Comparison of ENCODE assay signal across 1 cellular context in the genomic region with DNA sequence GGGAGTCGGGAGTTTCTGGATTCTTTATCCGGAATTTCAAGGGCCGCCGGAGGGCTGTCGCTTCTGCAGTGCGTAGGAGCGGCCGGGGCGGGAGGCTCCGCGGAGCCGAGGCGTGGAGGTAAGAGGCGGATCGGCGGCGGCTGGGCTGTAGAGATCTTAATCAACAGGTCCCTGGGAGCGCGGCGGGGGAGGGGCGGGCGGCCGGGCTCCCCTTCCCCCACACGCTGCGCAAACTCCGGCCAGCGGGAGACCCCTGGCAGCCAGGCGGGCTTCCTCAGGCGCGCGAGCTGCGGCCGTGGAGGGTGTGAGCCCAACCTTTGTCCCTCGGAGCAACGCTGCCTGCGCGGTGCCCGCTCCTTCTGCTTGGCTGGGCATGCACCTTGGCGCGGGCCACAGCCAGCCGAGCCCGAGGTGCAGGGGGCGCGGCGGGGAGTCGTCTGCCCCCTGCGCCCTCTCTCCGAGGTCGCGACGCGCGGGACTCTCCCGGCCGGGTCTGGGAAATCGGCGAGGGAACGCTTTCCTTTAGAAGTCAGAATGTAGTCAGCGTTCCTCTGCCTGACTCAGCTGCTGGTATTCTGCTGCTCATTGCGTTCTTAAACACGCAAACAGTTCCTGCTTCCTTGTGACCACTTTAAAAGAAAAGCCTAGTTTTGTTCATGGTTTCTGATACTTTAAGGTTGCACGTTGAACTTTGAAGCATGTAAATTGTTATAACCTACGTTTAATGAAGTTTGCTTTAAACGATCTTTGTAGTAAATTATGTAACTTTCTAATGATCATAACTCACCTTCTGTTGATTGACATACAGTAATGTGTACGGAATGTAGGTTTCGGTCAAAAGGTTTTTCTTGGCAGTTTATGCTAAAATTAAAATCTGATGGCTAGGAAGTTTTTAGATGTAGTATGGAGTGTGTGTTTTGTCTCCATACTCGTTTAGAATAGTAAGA.
A peak's percentile ranks its signal among the peaks of the same experiment; 100 is the strongest.
TF ChIP-seq lines count a peak whose summit lies in the region.

A gene (plus strand): TSS at position 20 of the 947 bp plus-strand sequence. CDS start 37,736 bp downstream, outside the sequence.

TF ChIP-seq in HEK293, 187 proteins besides CTCF, POLR2A, EP300 and RAD21 (continued from another document and continues in another):
- TF ChIP-seq, protein P1, sequence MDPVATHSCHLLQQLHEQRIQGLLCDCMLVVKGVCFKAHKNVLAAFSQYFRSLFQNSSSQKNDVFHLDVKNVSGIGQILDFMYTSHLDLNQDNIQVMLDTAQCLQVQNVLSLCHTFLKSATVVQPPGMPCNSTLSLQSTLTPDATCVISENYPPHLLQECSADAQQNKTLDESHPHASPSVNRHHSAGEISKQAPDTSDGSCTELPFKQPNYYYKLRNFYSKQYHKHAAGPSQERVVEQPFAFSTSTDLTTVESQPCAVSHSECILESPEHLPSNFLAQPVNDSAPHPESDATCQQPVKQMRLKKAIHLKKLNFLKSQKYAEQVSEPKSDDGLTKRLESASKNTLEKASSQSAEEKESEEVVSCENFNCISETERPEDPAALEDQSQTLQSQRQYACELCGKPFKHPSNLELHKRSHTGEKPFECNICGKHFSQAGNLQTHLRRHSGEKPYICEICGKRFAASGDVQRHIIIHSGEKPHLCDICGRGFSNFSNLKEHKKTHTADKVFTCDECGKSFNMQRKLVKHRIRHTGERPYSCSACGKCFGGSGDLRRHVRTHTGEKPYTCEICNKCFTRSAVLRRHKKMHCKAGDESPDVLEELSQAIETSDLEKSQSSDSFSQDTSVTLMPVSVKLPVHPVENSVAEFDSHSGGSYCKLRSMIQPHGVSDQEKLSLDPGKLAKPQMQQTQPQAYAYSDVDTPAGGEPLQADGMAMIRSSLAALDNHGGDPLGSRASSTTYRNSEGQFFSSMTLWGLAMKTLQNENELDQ (tag by site-specific recombination; IDR thresholded peaks at IDR 0.05; ENCODE audit: low read depth), result no peak
- TF ChIP-seq, protein P2, sequence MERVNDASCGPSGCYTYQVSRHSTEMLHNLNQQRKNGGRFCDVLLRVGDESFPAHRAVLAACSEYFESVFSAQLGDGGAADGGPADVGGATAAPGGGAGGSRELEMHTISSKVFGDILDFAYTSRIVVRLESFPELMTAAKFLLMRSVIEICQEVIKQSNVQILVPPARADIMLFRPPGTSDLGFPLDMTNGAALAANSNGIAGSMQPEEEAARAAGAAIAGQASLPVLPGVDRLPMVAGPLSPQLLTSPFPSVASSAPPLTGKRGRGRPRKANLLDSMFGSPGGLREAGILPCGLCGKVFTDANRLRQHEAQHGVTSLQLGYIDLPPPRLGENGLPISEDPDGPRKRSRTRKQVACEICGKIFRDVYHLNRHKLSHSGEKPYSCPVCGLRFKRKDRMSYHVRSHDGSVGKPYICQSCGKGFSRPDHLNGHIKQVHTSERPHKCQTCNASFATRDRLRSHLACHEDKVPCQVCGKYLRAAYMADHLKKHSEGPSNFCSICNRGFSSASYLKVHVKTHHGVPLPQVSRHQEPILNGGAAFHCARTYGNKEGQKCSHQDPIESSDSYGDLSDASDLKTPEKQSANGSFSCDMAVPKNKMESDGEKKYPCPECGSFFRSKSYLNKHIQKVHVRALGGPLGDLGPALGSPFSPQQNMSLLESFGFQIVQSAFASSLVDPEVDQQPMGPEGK (tag by site-specific recombination; IDR thresholded peaks at IDR 0.05), result peak; percentile 86
- TF ChIP-seq ZNF48 (tag by site-specific recombination; IDR thresholded peaks at IDR 0.05) (no peak), HOXA7 (CRISPR knock-in tag; IDR thresholded peaks at IDR 0.05; ENCODE audit: borderline replicate concordance) (no peak), FEZF1 (tag by site-specific recombination; IDR thresholded peaks at IDR 0.05) (0 out of 2 replicates have a peak, but pooled peaks have one; percentile 25), ZNF146 (tag by site-specific recombination; IDR thresholded peaks at IDR 0.05) (no peak), ZFP69B (tag by site-specific recombination; IDR thresholded peaks at IDR 0.05) (peak; percentile 70; the same call in 1 of the 2 replicates), ZBTB7A (tag by site-specific recombination; IDR thresholded peaks at IDR 0.05; ENCODE audit: low read depth) (0 out of 2 replicates have a peak, but pooled peaks have one; percentile 27), YY2 (tag by site-specific recombination; IDR thresholded peaks at IDR 0.05) (0 out of 2 replicates have a peak, but pooled peaks have one; percentile 16), ZNF701 (tag by site-specific recombination; IDR thresholded peaks at IDR 0.05) (no peak), ZNF157 (tag by site-specific recombination; IDR thresholded peaks at IDR 0.05) (no peak), MYNN (tag by site-specific recombination; IDR thresholded peaks at IDR 0.05; ENCODE audit: borderline replicate concordance) (peak; percentile 69), ZNF324 (tag by site-specific recombination; IDR thresholded peaks at IDR 0.05) (peak; percentile 42; the same call in 1 of the 2 replicates), ZNF473 (tag by site-specific recombination; IDR thresholded peaks at IDR 0.05) (no peak), ZNF776 (tag by site-specific recombination; IDR thresholded peaks at IDR 0.05; ENCODE audit: borderline replicate concordance) (no peak), SETDB1 (IDR thresholded peaks at IDR 0.05; ENCODE audit: insufficient read length, low read length) (no peak), ZNF202 (tag by site-specific recombination; IDR thresholded peaks at IDR 0.05; ENCODE audit: borderline replicate concordance) (no peak), GFI1B (tag by site-specific recombination; IDR thresholded peaks at IDR 0.05) (no peak), ZNF76 (tag by site-specific recombination; IDR thresholded peaks at IDR 0.05; ENCODE audit: borderline replicate concordance, low read depth) (peak; percentile 40; the same call in 1 of the 2 replicates), KLF7 (tag by site-specific recombination; IDR thresholded peaks at IDR 0.05; ENCODE audit: borderline replicate concordance) (0 out of 2 replicates have a peak, but pooled peaks have one; percentile 38), ZNF19 (tag by site-specific recombination; IDR thresholded peaks at IDR 0.05; ENCODE audit: low read depth) (no peak), YY1 (tag by site-specific recombination; IDR thresholded peaks at IDR 0.05) (0 out of 2 replicates have a peak, but pooled peaks have one; percentile 27), ZSCAN23 (tag by site-specific recombination; IDR thresholded peaks at IDR 0.05) (no peak), ZNF292 (tag by site-specific recombination; IDR thresholded peaks at IDR 0.05; ENCODE audit: borderline replicate concordance, low read depth) (no peak), ZBTB20 (tag by site-specific recombination; IDR thresholded peaks at IDR 0.05) (peak; percentile 46; the same call in 1 of the 2 replicates), ZNF211 (tag by site-specific recombination; IDR thresholded peaks at IDR 0.05; ENCODE audit: low read depth) (no peak), ZBTB8A (tag by site-specific recombination; IDR thresholded peaks at IDR 0.05) (peak; percentile 90), ZNF37A (tag by site-specific recombination; IDR thresholded peaks at IDR 0.05) (no peak), ZNF174 (tag by site-specific recombination; IDR thresholded peaks at IDR 0.05) (no peak), ZNF626 (tag by site-specific recombination; IDR thresholded peaks at IDR 0.05) (no peak), HOXC10 (CRISPR knock-in tag; IDR thresholded peaks at IDR 0.05) (no peak), ZNF350 (tag by site-specific recombination; IDR thresholded peaks at IDR 0.05) (no peak), ZIC2 (tag by site-specific recombination; IDR thresholded peaks at IDR 0.05) (peak; percentile 88)
- TF ChIP-seq, protein P3, sequence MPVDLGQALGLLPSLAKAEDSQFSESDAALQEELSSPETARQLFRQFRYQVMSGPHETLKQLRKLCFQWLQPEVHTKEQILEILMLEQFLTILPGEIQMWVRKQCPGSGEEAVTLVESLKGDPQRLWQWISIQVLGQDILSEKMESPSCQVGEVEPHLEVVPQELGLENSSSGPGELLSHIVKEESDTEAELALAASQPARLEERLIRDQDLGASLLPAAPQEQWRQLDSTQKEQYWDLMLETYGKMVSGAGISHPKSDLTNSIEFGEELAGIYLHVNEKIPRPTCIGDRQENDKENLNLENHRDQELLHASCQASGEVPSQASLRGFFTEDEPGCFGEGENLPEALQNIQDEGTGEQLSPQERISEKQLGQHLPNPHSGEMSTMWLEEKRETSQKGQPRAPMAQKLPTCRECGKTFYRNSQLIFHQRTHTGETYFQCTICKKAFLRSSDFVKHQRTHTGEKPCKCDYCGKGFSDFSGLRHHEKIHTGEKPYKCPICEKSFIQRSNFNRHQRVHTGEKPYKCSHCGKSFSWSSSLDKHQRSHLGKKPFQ (tag by site-specific recombination; IDR thresholded peaks at IDR 0.05), result 0 out of 2 replicates have a peak, but pooled peaks have one; percentile 20
- TF ChIP-seq, protein P4, sequence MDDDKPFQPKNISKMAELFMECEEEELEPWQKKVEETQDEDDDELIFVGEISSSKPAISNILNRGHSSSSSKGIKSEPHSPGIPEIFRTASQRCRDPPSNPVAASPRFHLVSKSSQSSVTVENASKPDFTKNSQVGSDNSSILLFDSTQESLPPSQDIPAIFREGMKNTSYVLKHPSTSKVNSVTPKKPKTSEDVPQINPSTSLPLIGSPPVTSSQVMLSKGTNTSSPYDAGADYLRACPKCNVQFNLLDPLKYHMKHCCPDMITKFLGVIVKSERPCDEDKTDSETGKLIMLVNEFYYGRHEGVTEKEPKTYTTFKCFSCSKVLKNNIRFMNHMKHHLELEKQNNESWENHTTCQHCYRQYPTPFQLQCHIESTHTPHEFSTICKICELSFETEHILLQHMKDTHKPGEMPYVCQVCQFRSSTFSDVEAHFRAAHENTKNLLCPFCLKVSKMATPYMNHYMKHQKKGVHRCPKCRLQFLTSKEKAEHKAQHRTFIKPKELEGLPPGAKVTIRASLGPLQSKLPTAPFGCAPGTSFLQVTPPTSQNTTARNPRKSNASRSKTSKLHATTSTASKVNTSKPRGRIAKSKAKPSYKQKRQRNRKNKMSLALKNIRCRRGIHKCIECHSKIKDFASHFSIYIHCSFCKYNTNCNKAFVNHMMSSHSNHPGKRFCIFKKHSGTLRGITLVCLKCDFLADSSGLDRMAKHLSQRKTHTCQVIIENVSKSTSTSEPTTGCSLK (tag by site-specific recombination; IDR thresholded peaks at IDR 0.05), result no peak
- TF ChIP-seq, protein P5, sequence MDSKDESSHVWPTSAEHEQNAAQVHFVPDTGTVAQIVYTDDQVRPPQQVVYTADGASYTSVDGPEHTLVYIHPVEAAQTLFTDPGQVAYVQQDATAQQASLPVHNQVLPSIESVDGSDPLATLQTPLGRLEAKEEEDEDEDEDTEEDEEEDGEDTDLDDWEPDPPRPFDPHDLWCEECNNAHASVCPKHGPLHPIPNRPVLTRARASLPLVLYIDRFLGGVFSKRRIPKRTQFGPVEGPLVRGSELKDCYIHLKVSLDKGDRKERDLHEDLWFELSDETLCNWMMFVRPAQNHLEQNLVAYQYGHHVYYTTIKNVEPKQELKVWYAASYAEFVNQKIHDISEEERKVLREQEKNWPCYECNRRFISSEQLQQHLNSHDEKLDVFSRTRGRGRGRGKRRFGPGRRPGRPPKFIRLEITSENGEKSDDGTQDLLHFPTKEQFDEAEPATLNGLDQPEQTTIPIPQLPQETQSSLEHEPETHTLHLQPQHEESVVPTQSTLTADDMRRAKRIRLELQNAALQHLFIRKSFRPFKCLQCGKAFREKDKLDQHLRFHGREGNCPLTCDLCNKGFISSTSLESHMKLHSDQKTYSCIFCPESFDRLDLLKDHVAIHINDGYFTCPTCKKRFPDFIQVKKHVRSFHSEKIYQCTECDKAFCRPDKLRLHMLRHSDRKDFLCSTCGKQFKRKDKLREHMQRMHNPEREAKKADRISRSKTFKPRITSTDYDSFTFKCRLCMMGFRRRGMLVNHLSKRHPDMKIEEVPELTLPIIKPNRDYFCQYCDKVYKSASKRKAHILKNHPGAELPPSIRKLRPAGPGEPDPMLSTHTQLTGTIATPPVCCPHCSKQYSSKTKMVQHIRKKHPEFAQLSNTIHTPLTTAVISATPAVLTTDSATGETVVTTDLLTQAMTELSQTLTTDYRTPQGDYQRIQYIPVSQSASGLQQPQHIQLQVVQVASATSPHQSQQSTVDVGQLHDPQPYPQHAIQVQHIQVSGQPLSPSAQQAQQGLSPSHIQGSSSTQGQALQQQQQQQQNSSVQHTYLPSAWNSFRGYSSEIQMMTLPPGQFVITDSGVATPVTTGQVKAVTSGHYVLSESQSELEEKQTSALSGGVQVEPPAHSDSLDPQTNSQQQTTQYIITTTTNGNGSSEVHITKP (tag by site-specific recombination; IDR thresholded peaks at IDR 0.05), result no peak; the same call in 1 of the 2 replicates
- TF ChIP-seq, protein P6, sequence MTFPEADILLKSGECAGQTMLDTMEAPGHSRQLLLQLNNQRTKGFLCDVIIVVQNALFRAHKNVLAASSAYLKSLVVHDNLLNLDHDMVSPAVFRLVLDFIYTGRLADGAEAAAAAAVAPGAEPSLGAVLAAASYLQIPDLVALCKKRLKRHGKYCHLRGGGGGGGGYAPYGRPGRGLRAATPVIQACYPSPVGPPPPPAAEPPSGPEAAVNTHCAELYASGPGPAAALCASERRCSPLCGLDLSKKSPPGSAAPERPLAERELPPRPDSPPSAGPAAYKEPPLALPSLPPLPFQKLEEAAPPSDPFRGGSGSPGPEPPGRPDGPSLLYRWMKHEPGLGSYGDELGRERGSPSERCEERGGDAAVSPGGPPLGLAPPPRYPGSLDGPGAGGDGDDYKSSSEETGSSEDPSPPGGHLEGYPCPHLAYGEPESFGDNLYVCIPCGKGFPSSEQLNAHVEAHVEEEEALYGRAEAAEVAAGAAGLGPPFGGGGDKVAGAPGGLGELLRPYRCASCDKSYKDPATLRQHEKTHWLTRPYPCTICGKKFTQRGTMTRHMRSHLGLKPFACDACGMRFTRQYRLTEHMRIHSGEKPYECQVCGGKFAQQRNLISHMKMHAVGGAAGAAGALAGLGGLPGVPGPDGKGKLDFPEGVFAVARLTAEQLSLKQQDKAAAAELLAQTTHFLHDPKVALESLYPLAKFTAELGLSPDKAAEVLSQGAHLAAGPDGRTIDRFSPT (tag by site-specific recombination; IDR thresholded peaks at IDR 0.05), result peak; percentile 89
- TF ChIP-seq, protein P7, sequence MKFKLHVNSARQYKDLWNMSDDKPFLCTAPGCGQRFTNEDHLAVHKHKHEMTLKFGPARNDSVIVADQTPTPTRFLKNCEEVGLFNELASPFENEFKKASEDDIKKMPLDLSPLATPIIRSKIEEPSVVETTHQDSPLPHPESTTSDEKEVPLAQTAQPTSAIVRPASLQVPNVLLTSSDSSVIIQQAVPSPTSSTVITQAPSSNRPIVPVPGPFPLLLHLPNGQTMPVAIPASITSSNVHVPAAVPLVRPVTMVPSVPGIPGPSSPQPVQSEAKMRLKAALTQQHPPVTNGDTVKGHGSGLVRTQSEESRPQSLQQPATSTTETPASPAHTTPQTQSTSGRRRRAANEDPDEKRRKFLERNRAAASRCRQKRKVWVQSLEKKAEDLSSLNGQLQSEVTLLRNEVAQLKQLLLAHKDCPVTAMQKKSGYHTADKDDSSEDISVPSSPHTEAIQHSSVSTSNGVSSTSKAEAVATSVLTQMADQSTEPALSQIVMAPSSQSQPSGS (tag by site-specific recombination; IDR thresholded peaks at IDR 0.05; ENCODE audit: low read depth), result no peak
- TF ChIP-seq, protein P8, sequence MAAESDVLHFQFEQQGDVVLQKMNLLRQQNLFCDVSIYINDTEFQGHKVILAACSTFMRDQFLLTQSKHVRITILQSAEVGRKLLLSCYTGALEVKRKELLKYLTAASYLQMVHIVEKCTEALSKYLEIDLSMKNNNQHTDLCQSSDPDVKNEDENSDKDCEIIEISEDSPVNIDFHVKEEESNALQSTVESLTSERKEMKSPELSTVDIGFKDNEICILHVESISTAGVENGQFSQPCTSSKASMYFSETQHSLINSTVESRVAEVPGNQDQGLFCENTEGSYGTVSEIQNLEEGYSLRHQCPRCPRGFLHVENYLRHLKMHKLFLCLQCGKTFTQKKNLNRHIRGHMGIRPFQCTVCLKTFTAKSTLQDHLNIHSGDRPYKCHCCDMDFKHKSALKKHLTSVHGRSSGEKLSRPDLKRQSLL (tag by site-specific recombination; IDR thresholded peaks at IDR 0.05), result no peak
